In the genomic region with DNA sequence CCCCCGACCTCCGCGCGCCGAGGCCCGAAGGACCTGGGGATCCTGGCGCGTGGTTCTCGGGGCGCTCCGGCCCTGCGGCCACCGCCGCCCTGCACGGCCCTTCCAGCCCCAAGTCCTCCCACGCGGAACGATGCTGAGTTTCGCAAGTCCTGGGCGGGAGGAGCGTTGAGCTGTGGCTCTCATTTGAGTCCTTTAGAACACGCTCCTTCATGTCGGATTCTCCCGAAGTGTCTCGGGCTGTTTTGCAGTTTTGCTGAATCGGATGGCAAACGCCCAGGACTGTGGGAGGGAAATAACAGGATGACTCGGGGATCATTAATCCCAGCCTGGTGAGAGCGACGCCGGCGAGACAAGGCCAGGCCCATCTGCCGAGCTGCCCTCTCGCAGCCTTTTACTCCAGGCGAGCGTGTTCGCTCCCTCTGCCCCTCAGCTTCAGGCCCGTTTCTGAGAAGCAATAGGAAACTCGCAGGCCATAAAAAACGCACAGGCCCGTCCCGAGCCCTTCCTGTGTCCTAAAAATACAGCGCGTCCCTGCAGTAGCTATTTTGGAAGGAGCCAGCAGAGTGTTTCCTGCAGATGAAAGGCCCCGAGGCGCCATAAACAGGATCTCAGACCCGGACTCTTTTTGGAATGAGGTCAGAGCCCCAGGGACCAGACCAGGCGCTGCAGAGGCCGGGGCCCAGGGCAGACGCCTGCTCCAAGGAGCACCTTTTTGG, we compare ENCODE assay signal across 13 cellular contexts.
DNase-seq lines count a peak whose midpoint lies in the region; TF ChIP-seq lines count a peak whose summit lies in the region.
"Had no signal": no experiment of that assay in that cellular context is flagged by ENCODE, and none has a peak within 500 bp of the region (broad histone marks: within the 10 kb centered on the region; RNA-seq: fewer than 3 reads in every experiment).

No MANE protein-coding gene starts in this region.

- intact Hi-C loops in activated naive CD4-positive, alpha-beta T cell treated with anti-CD3 and anti-CD28 coated beads for 36 hours (cut with micrococcal nuclease) = no loop called here
- intact Hi-C loops in cardiac septum (cut with DNase I) = loop anchor here (5.0 kb wide), 1 partner anchor 150 kb away; no protein-coding TSS in a partner anchor

- H3K27me3 Mint-ChIP-seq in activated naive CD4-positive, alpha-beta T cell treated with anti-CD3 and anti-CD28 coated beads for 36 hours (ENCODE audit: low read depth) = no peaks in the 10 kb centered on the region

- CTCF ChIA-PET in activated naive CD4-positive, alpha-beta T cell treated with anti-CD3 and anti-CD28 coated beads for 36 hours (lab: Charles Lee) = interaction anchor here (0.6 kb wide), 1 partner anchor 1074 kb away, joined by 3 read pairs; no protein-coding TSS in a partner anchor

- peak; percentile 3 for DNase-seq in activated naive CD4-positive, alpha-beta T cell treated with anti-CD3 and anti-CD28 coated beads for 36 hours
- DNase-seq in activated naive CD4-positive, alpha-beta T cell treated with anti-CD3 and anti-CD28 coated beads, Interleukin-2, amount 50 U/mL, for 16 hours = no peak
- DNase-seq in cardiac septum (ENCODE audit: low spot score) (peak; percentile 76), osteoblast (ENCODE audit: insufficient read length, low spot score, missing footprints) (peak; percentile 72), T-helper 9 cell (no peak), GDM1 (lab: John Stamatoyannopoulos, UW) (no peak), NCI-H2107 (lab: John Stamatoyannopoulos, UW) (no peak)
- DNase-seq: MM.1S, occipital lobe had no signal

- H3K27ac ChIP-seq in osteoblast (ENCODE audit: low read depth, low read length) (no peak overlapping the region), urinary bladder (ENCODE audit: low read depth) (peak overlapping the region; percentile 23)
- H3K27ac ChIP-seq: ascending aorta, thoracic aorta had no signal

- no peaks in the 10 kb centered on the region for H3K27me3 ChIP-seq in osteoblast (ENCODE audit: insufficient read depth, low read length)
- H3K27me3 ChIP-seq: ascending aorta, Peyer's patch had no signal

- no peaks in the 10 kb centered on the region for H3K9me3 Mint-ChIP-seq in activated naive CD4-positive, alpha-beta T cell treated with anti-CD3 and anti-CD28 coated beads for 36 hours

- H3K4me3 ChIP-seq in osteoblast (ENCODE audit: insufficient read depth, low read length) (no peak overlapping the region), urinary bladder (ENCODE audit: low read depth, low read length) (no peak overlapping the region)
- H3K4me3 ChIP-seq: ascending aorta, Peyer's patch, thoracic aorta had no signal

- no peaks in the 10 kb centered on the region for H3K79me2 ChIP-seq in osteoblast (ENCODE audit: insufficient read depth, low read length)

- H3K4me1 Mint-ChIP-seq in activated naive CD4-positive, alpha-beta T cell treated with anti-CD3 and anti-CD28 coated beads for 36 hours (ENCODE audit: low read depth) = no peaks in the 10 kb centered on the region

- H3K4me1 ChIP-seq in osteoblast (ENCODE audit: insufficient read depth, low read length) = no peaks in the 10 kb centered on the region
- no peaks in the 10 kb centered on the region for H3K4me1 ChIP-seq in urinary bladder (ENCODE audit: insufficient read depth)
- H3K4me1 ChIP-seq: ascending aorta, Peyer's patch had no signal

- no peak overlapping the region for H3K4me2 ChIP-seq in osteoblast (ENCODE audit: insufficient read depth, low read length)

- H2AFZ ChIP-seq in osteoblast (ENCODE audit: low read length) = no peak overlapping the region

- H3K9me3 ChIP-seq in osteoblast (ENCODE audit: low read depth, low read length) = no peaks in the 10 kb centered on the region
- H3K9me3 ChIP-seq: ascending aorta, Peyer's patch, thoracic aorta had no signal

- H3K36me3 ChIP-seq in osteoblast (ENCODE audit: insufficient read depth, low read length) (no peaks in the 10 kb centered on the region), urinary bladder (ENCODE audit: insufficient read depth) (no peaks in the 10 kb centered on the region)
- H3K36me3 ChIP-seq: ascending aorta, Peyer's patch, thoracic aorta had no signal

- H3K36me3 Mint-ChIP-seq in activated naive CD4-positive, alpha-beta T cell treated with anti-CD3 and anti-CD28 coated beads for 36 hours (ENCODE audit: low read depth) = no peaks in the 10 kb centered on the region

- H3K27ac Mint-ChIP-seq in activated naive CD4-positive, alpha-beta T cell treated with anti-CD3 and anti-CD28 coated beads for 36 hours = no peak overlapping the region

- H4K20me1 ChIP-seq in osteoblast (ENCODE audit: insufficient read depth, low read length) = no peaks in the 10 kb centered on the region

- WGBS in urinary bladder = 84% methylated on average over 50 of the region's 50 CpGs

- H3K4me3 Mint-ChIP-seq in activated naive CD4-positive, alpha-beta T cell treated with anti-CD3 and anti-CD28 coated beads for 36 hours = no peak overlapping the region

- TF ChIP-seq CTCF in osteoblast (IDR thresholded peaks at IDR 0.05; ENCODE audit: extremely low read depth, low read depth, low read length) = no peak

Comparison
In these comparisons a context has a peak if more than half of its experiments do, and no peak if none do; other contexts are left out.
1. DNase-seq: peak in activated naive CD4-positive, alpha-beta T cell treated with anti-CD3 and anti-CD28 coated beads for 36 hours (single experiment), cardiac septum (single experiment) and osteoblast (single experiment); none in activated naive CD4-positive, alpha-beta T cell treated with anti-CD3 and anti-CD28 coated beads, Interleukin-2, amount 50 U/mL, for 16 hours (single experiment), T-helper 9 cell (single experiment), GDM1 (single experiment) and NCI-H2107 (single experiment).